ENCODE assay signal across 13 cellular contexts in genomic region chr15:43998607-43999006, GRCh38.
DNase-seq lines count a peak whose midpoint lies in the region; ATAC-seq, FAIRE-seq and TF ChIP-seq lines count a peak whose summit lies in the region.
"Had no signal": no experiment of that assay in that cellular context is flagged by ENCODE, and none has a peak within 500 bp of the region (broad histone marks: within the 10 kb centered on the region; RNA-seq: fewer than 3 reads in every experiment).

No MANE protein-coding gene starts in this region.

- TF ChIP-seq CTCF in bronchial epithelial cell (IDR thresholded peaks at IDR 0.05; ENCODE audit: insufficient read depth, low read length, severe bottlenecking): no peak

- H3K4me1 Mint-ChIP-seq in activated naive CD4-positive, alpha-beta T cell treated with anti-CD3 and anti-CD28 coated beads, Interleukin-2, amount 10 ng/mL, durations not matched to agents 7 days and 5 days: no peaks in the 10 kb centered on the region

- H3K4me3 ChIP-seq in bronchial epithelial cell (ENCODE audit: low read depth, low read length) (no peak overlapping the region), right cardiac atrium (ENCODE audit: low read length) (no peak overlapping the region)
- H3K4me3 ChIP-seq: PC-9, sigmoid colon had no signal

- no peaks in the 10 kb centered on the region for H3K36me3 ChIP-seq in bronchial epithelial cell (ENCODE audit: control insufficient read depth, insufficient read depth, low read length)
- H3K36me3 ChIP-seq: sigmoid colon had no signal

- CTCF ChIA-PET in activated naive CD4-positive, alpha-beta T cell treated with anti-CD3 and anti-CD28 coated beads, Interleukin-2, amount 10 ng/mL, durations not matched to agents 7 days and 5 days (lab: Charles Lee): no interaction called here

- no peaks in the 10 kb centered on the region for H3K36me3 Mint-ChIP-seq in activated naive CD4-positive, alpha-beta T cell treated with anti-CD3 and anti-CD28 coated beads, Interleukin-2, amount 10 ng/mL, durations not matched to agents 7 days and 5 days

- H3K27me3 ChIP-seq in bronchial epithelial cell (ENCODE audit: control insufficient read depth, insufficient read depth, low read length) (no peaks in the 10 kb centered on the region), right cardiac atrium (ENCODE audit: control insufficient read depth, insufficient read depth) (no peaks in the 10 kb centered on the region)
- H3K27me3 ChIP-seq: sigmoid colon had no signal

- no peak overlapping the region for H3K27ac Mint-ChIP-seq in activated naive CD4-positive, alpha-beta T cell treated with anti-CD3 and anti-CD28 coated beads, Interleukin-2, amount 10 ng/mL, durations not matched to agents 7 days and 5 days

- H3K4me3 Mint-ChIP-seq in activated naive CD4-positive, alpha-beta T cell treated with anti-CD3 and anti-CD28 coated beads, Interleukin-2, amount 10 ng/mL, durations not matched to agents 7 days and 5 days: no peak overlapping the region

- H3K27ac ChIP-seq in right cardiac atrium (ENCODE audit: low read length): peak overlapping the region; percentile 33
- H3K27ac ChIP-seq: PC-9, sigmoid colon had no signal

- H3K9me3 Mint-ChIP-seq in activated naive CD4-positive, alpha-beta T cell treated with anti-CD3 and anti-CD28 coated beads, Interleukin-2, amount 10 ng/mL, durations not matched to agents 7 days and 5 days: no peaks in the 10 kb centered on the region

- no peaks in the 10 kb centered on the region for H3K27me3 Mint-ChIP-seq in activated naive CD4-positive, alpha-beta T cell treated with anti-CD3 and anti-CD28 coated beads, Interleukin-2, amount 10 ng/mL, durations not matched to agents 7 days and 5 days

- H3K9me3 ChIP-seq in right cardiac atrium (ENCODE audit: control insufficient read depth, low read length): no peaks in the 10 kb centered on the region
- H3K9me3 ChIP-seq: Caco-2, sigmoid colon had no signal

- intact Hi-C loops in right cardiac atrium (cut with DNase I): no loop called here

- ATAC-seq in right cardiac atrium: peak; percentile 97 to 98

- WGBS in right cardiac atrium: 18% methylated on average over 4 of the region's 4 CpGs

- no peak for FAIRE-seq in bronchial epithelial cell (lab: Jason Lieb, UNC)
- FAIRE-seq: islet of Langerhans had no signal

- H3K4me1 ChIP-seq in right cardiac atrium (ENCODE audit: control insufficient read depth, insufficient read depth, low read length): peaks cover 3% of the 10 kb centered on the region
- H3K4me1 ChIP-seq: sigmoid colon had no signal

- peak; percentile 8 for DNase-seq in HCEC 1CT
- peak; percentile 32 for DNase-seq in bronchial epithelial cell (ENCODE audit: low read depth)
- DNase-seq in right cardiac atrium: peak; percentile 70 to 86 (median 76)
- DNase-seq in putamen (ENCODE audit: low spot score): peak; percentile 29
- no peak for DNase-seq in T-helper 2 cell
- no peak for DNase-seq in activated CD4-positive, alpha-beta T cell treated with anti-CD3 and anti-CD28 coated beads for 4 hours
- DNase-seq in activated naive CD4-positive, alpha-beta T cell treated with anti-CD3 and anti-CD28 coated beads, Interleukin-2, amount 10 ng/mL, durations not matched to agents 7 days and 5 days: no peak
- no peak for DNase-seq in NCI-H2029 (lab: John Stamatoyannopoulos, UW)
- DNase-seq: NCI-H187 treated with DMSO at 0.1 percent for 48 hours, sigmoid colon had no signal

Comparison
In these comparisons a context has a peak if more than half of its experiments do, and no peak if none do; other contexts are left out.
1. DNase-seq: peak in HCEC 1CT (single experiment), bronchial epithelial cell (single experiment), right cardiac atrium (3 of 3) and putamen (single experiment); none in T-helper 2 cell (0 of 5), activated CD4-positive, alpha-beta T cell treated with anti-CD3 and anti-CD28 coated beads for 4 hours (0 of 2), activated naive CD4-positive, alpha-beta T cell treated with anti-CD3 and anti-CD28 coated beads, Interleukin-2, amount 10 ng/mL, durations not matched to agents 7 days and 5 days (single experiment) and NCI-H2029 (single experiment).